In genomic region chr6:41682497-41682961, GRCh38 we compare ENCODE assay signal across 1 cellular context.
TF ChIP-seq lines count a peak whose summit lies in the region.

No MANE protein-coding gene starts in this region.

TF ChIP-seq in GM23338, 12 proteins besides CTCF, POLR2A, EP300 and RAD21 (continued from another document):
- TF ChIP-seq ZNF462 (CRISPR knock-in tag; IDR thresholded peaks at IDR 0.05) (no peak), NANOG (IDR thresholded peaks at IDR 0.05; ENCODE audit: borderline replicate concordance) (no peak), STAT1 (IDR thresholded peaks at IDR 0.05; ENCODE audit: unreplicated experiment) (no peak), EZH2phosphoT487 (IDR thresholded peaks at IDR 0.05; ENCODE audit: unreplicated experiment) (no peak), EZH2 (IDR thresholded peaks at IDR 0.05; ENCODE audit: low read depth, unreplicated experiment) (no peak), POLR2AphosphoS5 (IDR thresholded peaks at IDR 0.05; ENCODE audit: low read depth) (no peak), REST (IDR thresholded peaks at IDR 0.05; ENCODE audit: unreplicated experiment) (no peak), CREB1 (CRISPR knock-in tag; IDR thresholded peaks at IDR 0.05; ENCODE audit: low read depth) (no peak), ZNF331 (CRISPR knock-in tag; IDR thresholded peaks at IDR 0.05; ENCODE audit: low read depth) (no peak), ETS1 (IDR thresholded peaks at IDR 0.05) (no peak)
